Comparison of ENCODE assay signal across 22 cellular contexts in the genomic region with DNA sequence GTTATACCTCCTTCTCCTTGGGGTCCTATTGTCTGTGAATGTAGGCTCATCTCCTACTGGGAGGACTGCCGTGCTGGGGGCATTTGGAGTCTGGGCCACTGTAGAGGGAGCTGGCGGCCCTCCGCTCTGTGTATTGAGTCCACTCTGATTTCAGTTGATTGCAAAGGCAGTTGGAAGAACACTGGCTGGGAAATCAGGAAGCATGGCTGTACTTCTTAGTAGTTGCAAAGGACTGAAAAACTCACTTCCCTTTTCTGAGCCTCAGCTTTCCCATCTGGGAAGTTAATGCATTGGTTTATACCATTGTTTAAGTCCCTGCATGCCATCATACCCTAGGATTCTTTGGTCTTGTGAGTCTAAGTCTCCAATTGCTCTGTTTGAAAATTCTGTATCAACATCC. TPM values are rescaled to one million over a fixed set of nuclear protein-coding genes. Genes with fewer than 3 reads are reported as not detected.
DNase-seq lines count a peak whose midpoint lies in the region; ATAC-seq, FAIRE-seq and TF ChIP-seq lines count a peak whose summit lies in the region.
"Had no signal": no experiment of that assay in that cellular context is flagged by ENCODE, and none has a peak within 500 bp of the region (broad histone marks: within the 10 kb centered on the region; RNA-seq: fewer than 3 reads in every experiment).

No MANE protein-coding gene starts in this region.

- WGBS in K562 (ENCODE audit: insufficient coverage, low coverage, missing lambda C conversion rate), result 80% methylated on average over 3 of the region's 3 CpGs
- 94% methylated on average over 3 of the region's 3 CpGs for WGBS in HepG2 (ENCODE audit: low lambda C conversion rate)

- BruUV-seq in K562 (replicated peaks; lab: Mats Ljungman, UMichigan) (no TSS peak), HepG2 (replicated peaks; lab: Mats Ljungman, UMichigan) (no TSS peak)

- H3K27ac ChIP-seq in GM23338 (ENCODE audit: low read depth) (no peak overlapping the region), K562 (ENCODE audit: extremely low read depth, low read depth, low read length) (no peak overlapping the region), upper lobe of right lung (no peak overlapping the region), HepG2 (ENCODE audit: extremely low read length, insufficient read depth, low read length) (no peak overlapping the region)
- H3K27ac ChIP-seq: HL-60, KMS-11 had no signal

- H3K9ac ChIP-seq in K562 (ENCODE audit: insufficient read depth in 1 of 2, low read depth in 2 of 2, low read length in 2 of 2), result no peak overlapping the region
- H3K9ac ChIP-seq in HepG2 (ENCODE audit: insufficient read depth, low read depth, low read length), result no peak overlapping the region
- H3K9ac ChIP-seq: KMS-11 had no signal

- H4K20me1 ChIP-seq in GM23338 (replicated peaks; ENCODE audit: insufficient read depth) (no peaks in the 10 kb centered on the region), K562 (replicated peaks; ENCODE audit: control insufficient read depth, insufficient read depth, low read length) (no peaks in the 10 kb centered on the region), HepG2 (ENCODE audit: insufficient read depth, low read length) (no peaks in the 10 kb centered on the region)

- no peaks in the 10 kb centered on the region for H3K36me3 ChIP-seq in GM23338 (ENCODE audit: insufficient read depth)
- H3K36me3 ChIP-seq in K562 (ENCODE audit: control insufficient read depth, insufficient read depth, low read length), result no peaks in the 10 kb centered on the region
- H3K36me3 ChIP-seq in upper lobe of right lung, result no peaks in the 10 kb centered on the region
- H3K36me3 ChIP-seq in HepG2 (replicated peaks in 1 of 2; ENCODE audit: control insufficient read depth in 1 of 2, insufficient read depth in 2 of 2, low read length in 2 of 2), result no peaks in the 10 kb centered on the region
- H3K36me3 ChIP-seq: BE2C had no signal

- no peak overlapping the region for H3K27ac Mint-ChIP-seq in GM23338
- H3K27ac Mint-ChIP-seq: CD4-positive, alpha-beta T cell; IgD-negative memory B cell had no signal

- H3K9me3 ChIP-seq in K562 (replicated peaks; ENCODE audit: control insufficient read depth, insufficient read depth, low read depth, low read length) (no peaks in the 10 kb centered on the region), upper lobe of right lung (no peaks in the 10 kb centered on the region), HepG2 (ENCODE audit: low read length) (no peaks in the 10 kb centered on the region)
- H3K9me3 ChIP-seq: BE2C, Caco-2 had no signal

- H3K4me3 ChIP-seq in GM23338 (no peak overlapping the region), K562 (no peak overlapping the region), upper lobe of right lung (no peak overlapping the region), foreskin fibroblast (ENCODE audit: low read depth in 1 of 2, low read length in 2 of 2) (no peak overlapping the region), HepG2 (replicated peaks in 1 of 3; ENCODE audit: insufficient read depth in 1 of 3, low read depth in 2 of 3, low read length in 3 of 3) (no peak overlapping the region)

- POLR2A ChIA-PET in K562 (lab: Yijun Ruan, JAX), result interaction anchor here (0.6 kb wide), 1 partner anchor 145 kb away, joined by 3 read pairs; no protein-coding TSS in a partner anchor
- POLR2A ChIA-PET in HepG2 (lab: Yijun Ruan, JAX), result no interaction called here

- intact Hi-C loops in K562 (cut with micrococcal nuclease), result no loop called here
- intact Hi-C loops in upper lobe of right lung (cut with DNase I), result no loop called here
- intact Hi-C loops in HepG2 (cut with micrococcal nuclease; ENCODE audit: unreplicated experiment), result no loop called here

- H3K9me3 Mint-ChIP-seq in GM23338, result peaks cover under 1% of the 10 kb centered on the region; the same call in 1 of the 3 replicates
- H3K9me3 Mint-ChIP-seq: CD4-positive, alpha-beta T cell had no signal

- in situ Hi-C loops in K562 (cut with MboI), result no loop called here
- in situ Hi-C loops in HepG2 (cut with HindIII; ENCODE audit: extremely low pct_ligation_motif_present, low pct_unique_long_range_greater_than_20kb), result no loop called here

- FAIRE-seq in K562 (lab: Jason Lieb, UNC) (no peak), HepG2 (lab: Jason Lieb, UNC) (no peak)
- FAIRE-seq: A204.1, D721Med, H1, HTR-8/SVneo had no signal

- TF ChIP-seq EP300 in K562 (IDR thresholded peaks at IDR 0.05; ENCODE audit: low read length) (no peak), HepG2 (IDR thresholded peaks at IDR 0.05; ENCODE audit: low read depth in 2 of 2, low read length in 2 of 2) (no peak), HepG2 (CRISPR knock-in tag; IDR thresholded peaks at IDR 0.05; ENCODE audit: borderline replicate concordance) (no peak)

- no peaks in the 10 kb centered on the region for H3K4me1 Mint-ChIP-seq in GM23338

- peaks cover 1% of the 10 kb centered on the region; the same call in 2 of the 3 replicates for H3K36me3 Mint-ChIP-seq in GM23338 (ENCODE audit: low read depth)

- H3K4me2 ChIP-seq in GM23338 (no peak overlapping the region), K562 (ENCODE audit: insufficient read depth, low read length) (no peak overlapping the region), HepG2 (ENCODE audit: low read depth, low read length) (no peak overlapping the region)
- H3K4me2 ChIP-seq: KMS-11 had no signal

- H3K27me3 Mint-ChIP-seq in GM23338 (ENCODE audit: insufficient read depth, low read depth, poor library complexity), result peaks cover 1% of the 10 kb centered on the region
- H3K27me3 Mint-ChIP-seq: CD4-positive, alpha-beta T cell; IgD-negative memory B cell had no signal

- H3K27me3 ChIP-seq in GM23338 (ENCODE audit: insufficient read depth), result no peaks in the 10 kb centered on the region
- H3K27me3 ChIP-seq in K562 (ENCODE audit: control insufficient read depth in 2 of 2, insufficient read depth in 2 of 2, low read length in 2 of 2), result no peaks in the 10 kb centered on the region
- H3K27me3 ChIP-seq in upper lobe of right lung, result no peaks in the 10 kb centered on the region
- H3K27me3 ChIP-seq in HepG2 (ENCODE audit: control insufficient read depth in 1 of 2, insufficient read depth in 2 of 2, low read length in 2 of 2), result no peaks in the 10 kb centered on the region
- H3K27me3 ChIP-seq: BE2C had no signal

- H3K4me1 ChIP-seq in GM23338 (ENCODE audit: insufficient read depth) (no peaks in the 10 kb centered on the region), K562 (replicated peaks in 1 of 2; ENCODE audit: control insufficient read depth in 2 of 2, insufficient read depth in 2 of 2, low read length in 2 of 2) (no peaks in the 10 kb centered on the region), upper lobe of right lung (no peaks in the 10 kb centered on the region), HepG2 (ENCODE audit: insufficient read depth, low read length) (no peaks in the 10 kb centered on the region)
- H3K4me1 ChIP-seq: Caco-2 had no signal

- TF ChIP-seq POLR2A in K562 (conservative IDR thresholded peaks at IDR 0.05), result no peak
- no peak for TF ChIP-seq POLR2A in HepG2 (IDR thresholded peaks at IDR 0.05; ENCODE audit: insufficient read depth in 1 of 2, low read depth in 2 of 2, low read length in 2 of 2)

- no peak overlapping the region for H3K4me3 Mint-ChIP-seq in GM23338
- H3K4me3 Mint-ChIP-seq: CD4-positive, alpha-beta T cell; H9 had no signal

- no peaks in the 10 kb centered on the region for H3F3A ChIP-seq in GM23338 (replicated peaks; ENCODE audit: low read depth)

- H3K9me2 ChIP-seq in GM23338 (ENCODE audit: insufficient read depth), result no peaks in the 10 kb centered on the region

- DNase-seq in GM23338 (ENCODE audit: low spot score) (no peak), MV-4-11 (lab: John Stamatoyannopoulos, UW) (peak; percentile 74), K562 (ENCODE audit: extremely low read depth in 1 of 4, low spot score in 3 of 4) (no peak), upper lobe of right lung (no peak), foreskin fibroblast (no peak), HepG2 (ENCODE audit: low spot score) (no peak)
- DNase-seq: ACHN; BE2C; C1 segment of cervical spinal cord; Caco-2; CD4-positive, alpha-beta T cell; DMS79; GDM1; H9 had no signal

- no peak overlapping the region for H2AFZ ChIP-seq in GM23338
- H2AFZ ChIP-seq in K562 (ENCODE audit: low read depth, low read length), result no peak overlapping the region
- no peak overlapping the region for H2AFZ ChIP-seq in HepG2 (ENCODE audit: low read length)

- peak; percentile 27; the same call in 1 of the 3 replicates for ATAC-seq in GM23338
- no peak for ATAC-seq in K562
- peak; percentile 72 for ATAC-seq in upper lobe of right lung
- ATAC-seq in HG03354 (IDR thresholded peaks at IDR 0.05; ENCODE audit: poor library complexity, severe bottlenecking, unreplicated experiment), result no peak
- no peak for ATAC-seq in HepG2

- TF ChIP-seq RAD21 in K562 (CRISPR knock-in tag; conservative IDR thresholded peaks at IDR 0.05 in 1 of 2, IDR thresholded peaks at IDR 0.05 in 1 of 2) (no peak), HepG2 (CRISPR knock-in tag; IDR thresholded peaks at IDR 0.05) (no peak)

- TF ChIP-seq CTCF in GM23338 (conservative IDR thresholded peaks at IDR 0.05; ENCODE audit: low read depth in 2 of 2) (no peak), K562 (IDR thresholded peaks at IDR 0.05 in 2 of 3, conservative IDR thresholded peaks at IDR 0.05 in 1 of 3; ENCODE audit: insufficient read depth in 2 of 3, low read depth in 1 of 3, low read length in 3 of 3) (no peak), upper lobe of right lung (IDR thresholded peaks at IDR 0.05) (no peak), foreskin fibroblast (IDR thresholded peaks at IDR 0.05; ENCODE audit: low read depth, low read length) (no peak), HepG2 (CRISPR knock-in tag; IDR thresholded peaks at IDR 0.05) (no peak)

- CTCF ChIA-PET in K562 (lab: Yijun Ruan, JAX; ENCODE audit: low intra/inter-chr PET ratio), result no interaction called here
- CTCF ChIA-PET in HepG2 (lab: Yijun Ruan, JAX; ENCODE audit: low intra/inter-chr PET ratio, low total read pairs), result no interaction called here

- no peaks in the 10 kb centered on the region for H3K9me1 ChIP-seq in K562 (ENCODE audit: control insufficient read depth, insufficient read depth, low read length)

- H3K79me2 ChIP-seq in GM23338 (replicated peaks; ENCODE audit: insufficient read depth) (no peaks in the 10 kb centered on the region), K562 (ENCODE audit: control insufficient read depth, insufficient read depth, low read length) (no peaks in the 10 kb centered on the region), HepG2 (ENCODE audit: insufficient read depth, low read length) (no peaks in the 10 kb centered on the region)

RNA-seq across cellular contexts. Expression of gene TMED3, which starts 46.7 kb away (rescaled TPM):
- 49.2 and 55.0 TPM in 2 replicates for total RNA-seq in GM23338 (2014; rRNA removed; shearing (Covaris generic))
- polyA plus RNA-seq in GM23338 (2016; fragmentation: Nextera tagmentation; extraction: Ambion mirVana), result 33.7 and 40.0 TPM in 2 replicates
- total RNA-seq in K562 (2011; cell fraction: chromatin; rRNA removed; ENCODE audit: low replicate concordance), result 57.8 and 101 TPM in 2 replicates
- 176 and 180 TPM in 2 replicates for total RNA-seq in K562 (2011; cell fraction: nucleolus; rRNA removed)
- 145 and 176 TPM in 2 replicates for total RNA-seq in K562 (2011; cell fraction: nucleoplasm; rRNA removed)
- 65.0 and 81.7 TPM in 2 replicates for total RNA-seq in K562 (2014; rRNA removed)
- total RNA-seq in K562 (2014; rRNA removed; fragmentation: Illumina TruSeq; extraction: Trizol), result 39.1 and 41.2 TPM in 2 replicates
- 52.1 and 52.3 TPM in 2 replicates for total RNA-seq in K562 (2015; rRNA removed; fragmentation: Illumina TruSeq; extraction: Trizol)
- 51.4 and 52.9 TPM in 2 replicates for total RNA-seq in K562 (2021)
- polyA plus RNA-seq in K562 (2011; rRNA removed), result 89.6 and 93.6 TPM in 2 replicates
- 131 and 147 TPM in 2 replicates for polyA plus RNA-seq in K562 (2011; cell fraction: cytosol; rRNA removed)
- 62.7 and 65.8 TPM in 2 replicates for polyA plus RNA-seq in K562 (2011; cell fraction: nucleus; rRNA removed)
- polyA plus RNA-seq in K562 (2012), result 41.0 and 89.5 TPM in 2 replicates
- polyA plus RNA-seq in K562 (2014; fragmentation: Illumina TruSeq; extraction: Trizol), result 43.2 and 46.0 TPM in 2 replicates
- polyA plus RNA-seq in K562 (2014; fragmentation: Nextera tagmentation; extraction: Ambion mirVana), result 10 to 100 TPM in 1 of 2 experiments, 1 to 10 TPM in 1; 6.1 to 12.5 TPM
- polyA plus RNA-seq in K562 (2014; rRNA removed), result 65.9 and 68.3 TPM in 2 replicates
- 56.1 and 68.1 TPM in 2 replicates for polyA minus RNA-seq in K562 (2011; rRNA and poly(A)+ RNA removed)
- polyA minus RNA-seq in K562 (2011; cell fraction: cytosol; rRNA and poly(A)+ RNA removed), result 35.5 and 37.0 TPM in 2 replicates
- 37.3 and 49.7 TPM in 2 replicates for polyA minus RNA-seq in K562 (2011; cell fraction: nucleus; rRNA and poly(A)+ RNA removed)
- total RNA-seq in upper lobe of right lung, result 45.6 TPM
- 76.4 and 125 TPM in 2 replicates for total RNA-seq in HepG2 (2016; rRNA removed; fragmentation: Illumina TruSeq; extraction: Trizol)
- 136 and 156 TPM in 2 replicates for total RNA-seq in HepG2 (2016; cell fraction: cytosol; rRNA removed; fragmentation: Illumina TruSeq; extraction: Trizol; ENCODE audit: low read depth)
- total RNA-seq in HepG2 (2016; cell fraction: insoluble cytoplasmic fraction; rRNA removed; fragmentation: Illumina TruSeq; extraction: Trizol), result 75.1 and 131 TPM in 2 replicates
- total RNA-seq in HepG2 (2016; cell fraction: membrane; rRNA removed; fragmentation: Illumina TruSeq; extraction: Trizol), result 152 and 163 TPM in 2 replicates
- 86.2 and 101 TPM in 2 replicates for total RNA-seq in HepG2 (2016; cell fraction: nucleus; rRNA removed; fragmentation: Illumina TruSeq; extraction: Trizol)
- 142 and 155 TPM in 2 replicates for polyA plus RNA-seq in HepG2 (2011; rRNA removed)
- polyA plus RNA-seq in HepG2 (2011; cell fraction: cytosol; rRNA removed), result 174 and 226 TPM in 2 replicates
- 59.6 and 64.5 TPM in 2 replicates for polyA plus RNA-seq in HepG2 (2011; cell fraction: nucleus; rRNA removed)
- 60.4 and 68.2 TPM in 2 replicates for polyA plus RNA-seq in HepG2 (2012)
- polyA plus RNA-seq in HepG2 (2016; cell fraction: cytosol; fragmentation: Illumina TruSeq; extraction: Trizol; ENCODE audit: low read depth), result 123 and 154 TPM in 2 replicates
- polyA plus RNA-seq in HepG2 (2016; cell fraction: insoluble cytoplasmic fraction; fragmentation: Illumina TruSeq; extraction: Trizol; ENCODE audit: low read depth), result 63.3 and 64.2 TPM in 2 replicates
- polyA plus RNA-seq in HepG2 (2016; cell fraction: membrane; fragmentation: Illumina TruSeq; extraction: Trizol; ENCODE audit: low read depth), result 115 and 137 TPM in 2 replicates
- polyA plus RNA-seq in HepG2 (2016; cell fraction: nucleus; fragmentation: Illumina TruSeq; extraction: Trizol; ENCODE audit: insufficient read depth, low read depth), result 123 and 140 TPM in 2 replicates
- polyA minus RNA-seq in HepG2 (2011; rRNA and poly(A)+ RNA removed; ENCODE audit: low replicate concordance), result 133 and 139 TPM in 2 replicates
- polyA minus RNA-seq in HepG2 (2011; cell fraction: cytosol; rRNA and poly(A)+ RNA removed), result 38.0 and 45.9 TPM in 2 replicates
- 37.9 and 46.4 TPM in 2 replicates for polyA minus RNA-seq in HepG2 (2011; cell fraction: nucleus; rRNA and poly(A)+ RNA removed)

Comparison
In these comparisons a context has a peak if more than half of its experiments do, and no peak if none do; other contexts are left out.
1. ATAC-seq: peak in GM23338 (single experiment) and upper lobe of right lung (single experiment); none in K562 (single experiment), HG03354 (single experiment) and HepG2 (single experiment).